27 cellular contexts compared by ENCODE assay signal in genomic region chr20:31979713-31980426, GRCh38. TPM values are rescaled to one million over a fixed set of nuclear protein-coding genes. Genes with fewer than 3 reads are reported as not detected.
DNase-seq lines count a peak whose midpoint lies in the region; ATAC-seq and TF ChIP-seq lines count a peak whose summit lies in the region.
"Had no signal": no experiment of that assay in that cellular context is flagged by ENCODE, and none has a peak within 500 bp of the region (broad histone marks: within the 10 kb centered on the region; RNA-seq: fewer than 3 reads in every experiment).

No MANE protein-coding gene starts in this region.

- peaks cover 11% of the 10 kb centered on the region for H3K4me1 Mint-ChIP-seq in GM23338
- H3K4me1 Mint-ChIP-seq in activated T-helper 17 cell treated with anti-CD3 and anti-CD28 coated beads, Interleukin-2, amount 50 U/mL, for 72 hours, result no peaks in the 10 kb centered on the region
- H3K4me1 Mint-ChIP-seq: CD4-positive, alpha-beta memory T cell; T-cell had no signal

- no peaks in the 10 kb centered on the region for H3K9me2 ChIP-seq in GM23338 (ENCODE audit: insufficient read depth)

- peaks cover 3% of the 10 kb centered on the region for H3K27me3 Mint-ChIP-seq in GM23338 (ENCODE audit: insufficient read depth, low read depth, poor library complexity)
- peaks cover 14% of the 10 kb centered on the region for H3K27me3 Mint-ChIP-seq in activated T-helper 17 cell treated with anti-CD3 and anti-CD28 coated beads, Interleukin-2, amount 50 U/mL, for 72 hours

- ATAC-seq in GM23338 (no peak), Panc1 (no peak), HG02885 (IDR thresholded peaks at IDR 0.05; ENCODE audit: poor library complexity, unreplicated experiment) (no peak)
- no peak for ATAC-seq in activated T-helper 17 cell treated with anti-CD3 and anti-CD28 coated beads, Interleukin-2, amount 50 U/mL, for 72 hours (replicated peaks)
- ATAC-seq: SK-N-SH treated with all-trans-retinoic acid at 6 μM for 48 hours, T-cell had no signal

- H3K36me3 ChIP-seq in GM23338 (ENCODE audit: insufficient read depth) (no peaks in the 10 kb centered on the region), Panc1 (ENCODE audit: control insufficient read depth, insufficient read depth, low read length) (no peaks in the 10 kb centered on the region)
- H3K36me3 ChIP-seq: MG63 had no signal

- H2AFZ ChIP-seq in GM23338, result no peak overlapping the region

- H3K36me3 Mint-ChIP-seq in GM23338 (ENCODE audit: low read depth), result peaks cover 3% of the 10 kb centered on the region; the same call in 1 of the 3 replicates
- H3K36me3 Mint-ChIP-seq in activated T-helper 17 cell treated with anti-CD3 and anti-CD28 coated beads, Interleukin-2, amount 50 U/mL, for 72 hours (ENCODE audit: low read depth), result no peaks in the 10 kb centered on the region
- H3K36me3 Mint-ChIP-seq: CD4-positive, alpha-beta memory T cell; T-cell had no signal

- peaks cover 10% of the 10 kb centered on the region for H4K20me1 ChIP-seq in GM23338 (replicated peaks; ENCODE audit: insufficient read depth)

- no peak overlapping the region for H3K4me3 Mint-ChIP-seq in GM23338
- H3K4me3 Mint-ChIP-seq in activated T-helper 17 cell treated with anti-CD3 and anti-CD28 coated beads, Interleukin-2, amount 50 U/mL, for 72 hours, result no peak overlapping the region
- H3K4me3 Mint-ChIP-seq: CD4-positive, alpha-beta memory T cell; HFFc6; T-cell had no signal

- DNase-seq in GM23338 (ENCODE audit: low spot score) (peak; percentile 51), Panc1 (ENCODE audit: low read depth, low spot score) (no peak), choroid plexus epithelial cell (ENCODE audit: low read depth) (peak; percentile 5), renal cortical epithelial cell (ENCODE audit: low read depth) (peak; percentile 15), GM13977 (ENCODE audit: low spot score) (no peak)
- DNase-seq: Caco-2; CD4-positive, alpha-beta memory T cell; DMS 273 treated with DMSO at 0.1 percent for 48 hours; DMS79 treated with DMSO at 0.1 percent for 48 hours; GDM1; H7; HFFc6; IMR-90; Kasumi-1; MG63; NCI-H1417; NCI-H187; NCI-H446 treated with DMSO at 0.1 percent for 48 hours; NCI-H526 treated with DMSO at 0.1 percent for 48 hours; T-cell had no signal

- no peaks in the 10 kb centered on the region for H3K27me3 ChIP-seq in GM23338 (ENCODE audit: insufficient read depth)
- H3K27me3 ChIP-seq in Panc1 (ENCODE audit: control insufficient read depth, insufficient read depth, low read length), result no peaks in the 10 kb centered on the region
- H3K27me3 ChIP-seq: MG63 had no signal

- H3K4me2 ChIP-seq in GM23338, result no peak overlapping the region

- no peak overlapping the region for H3K4me3 ChIP-seq in GM23338
- H3K4me3 ChIP-seq in Panc1 (ENCODE audit: low read depth in 2 of 2, low read length in 2 of 2), result no peak overlapping the region
- no peak overlapping the region for H3K4me3 ChIP-seq in choroid plexus epithelial cell (ENCODE audit: low read depth, low read length)
- H3K4me3 ChIP-seq: MG63 had no signal

- in situ Hi-C loops in Panc1 (cut with HindIII; ENCODE audit: low pct_unique_long_range_greater_than_20kb, low sequenced_read_pairs) (no loop called here), GM13977 (cut with MboI; ENCODE audit: low pct_unique_long_range_greater_than_20kb, low sequenced_read_pairs, unreplicated experiment) (no loop called here)

- intact Hi-C loops in Panc1 (cut with micrococcal nuclease; ENCODE audit: unreplicated experiment), result no loop called here

- H3K27ac ChIP-seq in GM23338 (ENCODE audit: low read depth), result no peak overlapping the region
- peak overlapping the region; percentile 48; the same call in 1 of the 2 replicates for H3K27ac ChIP-seq in Panc1 (ENCODE audit: low read length)
- H3K27ac ChIP-seq: RWPE1 had no signal

- BruUV-seq in Panc1 (replicated peaks; lab: Mats Ljungman, UMichigan), result no TSS peak

- peaks cover 7% of the 10 kb centered on the region for H3F3A ChIP-seq in GM23338 (replicated peaks; ENCODE audit: low read depth)

- H3K9me3 Mint-ChIP-seq in GM23338, result peaks cover 22% of the 10 kb centered on the region; the same call in 2 of the 3 replicates
- H3K9me3 Mint-ChIP-seq in activated T-helper 17 cell treated with anti-CD3 and anti-CD28 coated beads, Interleukin-2, amount 50 U/mL, for 72 hours, result no peaks in the 10 kb centered on the region
- H3K9me3 Mint-ChIP-seq: CD4-positive, alpha-beta memory T cell; HFFc6; T-cell had no signal

- H3K9me3 ChIP-seq in Panc1 (ENCODE audit: control insufficient read depth, insufficient read depth, low read depth, low read length), result no peaks in the 10 kb centered on the region
- H3K9me3 ChIP-seq: Caco-2, MG63 had no signal

- POLR2A ChIA-PET in Panc1 (lab: Charles Lee), result no interaction called here

- no peak overlapping the region for H3K27ac Mint-ChIP-seq in GM23338
- no peak overlapping the region for H3K27ac Mint-ChIP-seq in activated T-helper 17 cell treated with anti-CD3 and anti-CD28 coated beads, Interleukin-2, amount 50 U/mL, for 72 hours
- H3K27ac Mint-ChIP-seq: CD4-positive, alpha-beta memory T cell; HFFc6; T-cell had no signal

- TF ChIP-seq CTCF in GM23338 (conservative IDR thresholded peaks at IDR 0.05; ENCODE audit: low read depth in 2 of 2) (no peak), Panc1 (IDR thresholded peaks at IDR 0.05) (no peak), choroid plexus epithelial cell (conservative IDR thresholded peaks at IDR 0.05; ENCODE audit: low read depth, low read length) (no peak), GM13977 (IDR thresholded peaks at IDR 0.05; ENCODE audit: extremely low read depth, insufficient read depth, missing control alignments) (no peak)

- H3K4me1 ChIP-seq in GM23338 (ENCODE audit: insufficient read depth), result peaks cover 11% of the 10 kb centered on the region
- peaks cover 41% of the 10 kb centered on the region for H3K4me1 ChIP-seq in Panc1 (ENCODE audit: control insufficient read depth, insufficient read depth, low read length)
- H3K4me1 ChIP-seq: Caco-2 had no signal

- CTCF ChIA-PET in Panc1 (lab: Charles Lee), result interaction anchor here (0.6 kb wide), 1 partner anchor 105 kb away, joined by 8 read pairs; no protein-coding TSS in a partner anchor

- H3K79me2 ChIP-seq in GM23338 (replicated peaks; ENCODE audit: insufficient read depth), result no peaks in the 10 kb centered on the region

TF ChIP-seq in GM23338, 12 proteins besides CTCF, POLR2A, EP300 and RAD21:
- TF ChIP-seq JUNB (IDR thresholded peaks at IDR 0.05; ENCODE audit: unreplicated experiment), result no peak

RNA-seq across cellular contexts. Expression of gene XKR7, which starts 11.9 kb away (rescaled TPM):
- total RNA-seq in GM23338 (2014; rRNA removed; shearing (Covaris generic)), result 3.0 and 3.9 TPM in 2 replicates
- polyA plus RNA-seq in GM23338 (2016; fragmentation: Nextera tagmentation; extraction: Ambion mirVana), result 0.61 and 0.64 TPM in 2 replicates
- total RNA-seq in Panc1 (2021; ENCODE audit: unreplicated experiment) (6.2 TPM), renal cortical epithelial cell (0.10 and 0.17 TPM in 2 replicates)
- 2.8 TPM for polyA plus RNA-seq in Panc1 (2012; ENCODE audit: insufficient read length)
- under 1 TPM; 0.03 to 0.04 TPM for total RNA-seq in activated T-helper 17 cell treated with anti-CD3 and anti-CD28 coated beads, Interleukin-2, amount 50 U/mL, for 72 hours
- total RNA-seq: A673; Caco-2; CD4-positive, alpha-beta memory T cell; HFFc6; HT1080; IMR-90; T-cell had no signal
- polyA plus RNA-seq: CD4-positive, alpha-beta memory T cell; IMR-90 had no signal

RNA-seq across cellular contexts. Expression of gene PDRG1, which starts 28.0 kb away (rescaled TPM):
- total RNA-seq in GM23338 (2014; rRNA removed; shearing (Covaris generic)), result 10.5 and 14.8 TPM in 2 replicates
- 27.8 and 28.4 TPM in 2 replicates for polyA plus RNA-seq in GM23338 (2016; fragmentation: Nextera tagmentation; extraction: Ambion mirVana)
- total RNA-seq in Panc1 (2021; ENCODE audit: unreplicated experiment) (48.2 TPM), renal cortical epithelial cell (5.2 and 8.4 TPM in 2 replicates)
- 43.6 TPM for polyA plus RNA-seq in Panc1 (2012; ENCODE audit: insufficient read length)
- total RNA-seq in activated T-helper 17 cell treated with anti-CD3 and anti-CD28 coated beads, Interleukin-2, amount 50 U/mL, for 72 hours, result 10 to 100 TPM; 13.1 to 19.1 TPM

RNA-seq across cellular contexts. Expression of gene CCM2L, which starts 30.4 kb away (rescaled TPM):
- 9.6 and 13.3 TPM in 2 replicates for total RNA-seq in GM23338 (2014; rRNA removed; shearing (Covaris generic))
- 4.9 and 6.4 TPM in 2 replicates for polyA plus RNA-seq in GM23338 (2016; fragmentation: Nextera tagmentation; extraction: Ambion mirVana)
- total RNA-seq in Panc1 (2021; ENCODE audit: unreplicated experiment) (45.4 TPM), renal cortical epithelial cell (0.35 TPM in 1 of 2 replicates, not detected in the other)
- 25.5 TPM for polyA plus RNA-seq in Panc1 (2012; ENCODE audit: insufficient read length)
- not detected for total RNA-seq in activated T-helper 17 cell treated with anti-CD3 and anti-CD28 coated beads, Interleukin-2, amount 50 U/mL, for 72 hours
- total RNA-seq: A673; CD4-positive, alpha-beta memory T cell; HFFc6; HT1080; IMR-90; T-cell had no signal
- polyA plus RNA-seq: BJ; CD4-positive, alpha-beta memory T cell; IMR-90 had no signal

Comparison
In these comparisons a context has a peak if more than half of its experiments do, and no peak if none do; other contexts are left out.
1. DNase-seq: peak in GM23338 (single experiment), choroid plexus epithelial cell (single experiment) and renal cortical epithelial cell (single experiment); none in Panc1 (single experiment) and GM13977 (single experiment).